Comparison of ENCODE assay signal across 1 cellular context in the genomic region with DNA sequence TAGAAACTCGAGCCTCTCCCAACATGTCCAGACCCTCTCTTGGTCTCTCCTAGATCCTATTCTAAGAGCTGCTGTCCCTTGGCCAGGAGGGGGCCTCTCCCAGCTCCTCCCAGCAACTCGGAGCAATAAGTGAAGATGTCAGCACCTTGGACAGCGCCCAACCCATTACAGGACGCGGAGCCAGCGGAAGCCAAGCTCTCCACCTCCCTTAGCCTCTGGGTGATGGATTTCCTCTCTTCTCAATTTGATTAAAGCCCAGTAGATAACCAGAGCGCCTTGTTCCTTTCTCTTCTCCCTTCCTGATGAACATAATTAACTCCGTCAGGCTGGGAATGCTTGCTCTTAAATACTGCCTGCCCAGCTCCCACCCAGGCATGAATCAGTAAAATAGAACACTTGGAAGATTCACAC.
TF ChIP-seq lines count a peak whose summit lies in the region.

No MANE protein-coding gene starts in this region.

TF ChIP-seq in HepG2, 621 proteins besides CTCF, POLR2A, EP300 and RAD21 (continued from another document and continues in another):
- TF ChIP-seq, protein P1, sequence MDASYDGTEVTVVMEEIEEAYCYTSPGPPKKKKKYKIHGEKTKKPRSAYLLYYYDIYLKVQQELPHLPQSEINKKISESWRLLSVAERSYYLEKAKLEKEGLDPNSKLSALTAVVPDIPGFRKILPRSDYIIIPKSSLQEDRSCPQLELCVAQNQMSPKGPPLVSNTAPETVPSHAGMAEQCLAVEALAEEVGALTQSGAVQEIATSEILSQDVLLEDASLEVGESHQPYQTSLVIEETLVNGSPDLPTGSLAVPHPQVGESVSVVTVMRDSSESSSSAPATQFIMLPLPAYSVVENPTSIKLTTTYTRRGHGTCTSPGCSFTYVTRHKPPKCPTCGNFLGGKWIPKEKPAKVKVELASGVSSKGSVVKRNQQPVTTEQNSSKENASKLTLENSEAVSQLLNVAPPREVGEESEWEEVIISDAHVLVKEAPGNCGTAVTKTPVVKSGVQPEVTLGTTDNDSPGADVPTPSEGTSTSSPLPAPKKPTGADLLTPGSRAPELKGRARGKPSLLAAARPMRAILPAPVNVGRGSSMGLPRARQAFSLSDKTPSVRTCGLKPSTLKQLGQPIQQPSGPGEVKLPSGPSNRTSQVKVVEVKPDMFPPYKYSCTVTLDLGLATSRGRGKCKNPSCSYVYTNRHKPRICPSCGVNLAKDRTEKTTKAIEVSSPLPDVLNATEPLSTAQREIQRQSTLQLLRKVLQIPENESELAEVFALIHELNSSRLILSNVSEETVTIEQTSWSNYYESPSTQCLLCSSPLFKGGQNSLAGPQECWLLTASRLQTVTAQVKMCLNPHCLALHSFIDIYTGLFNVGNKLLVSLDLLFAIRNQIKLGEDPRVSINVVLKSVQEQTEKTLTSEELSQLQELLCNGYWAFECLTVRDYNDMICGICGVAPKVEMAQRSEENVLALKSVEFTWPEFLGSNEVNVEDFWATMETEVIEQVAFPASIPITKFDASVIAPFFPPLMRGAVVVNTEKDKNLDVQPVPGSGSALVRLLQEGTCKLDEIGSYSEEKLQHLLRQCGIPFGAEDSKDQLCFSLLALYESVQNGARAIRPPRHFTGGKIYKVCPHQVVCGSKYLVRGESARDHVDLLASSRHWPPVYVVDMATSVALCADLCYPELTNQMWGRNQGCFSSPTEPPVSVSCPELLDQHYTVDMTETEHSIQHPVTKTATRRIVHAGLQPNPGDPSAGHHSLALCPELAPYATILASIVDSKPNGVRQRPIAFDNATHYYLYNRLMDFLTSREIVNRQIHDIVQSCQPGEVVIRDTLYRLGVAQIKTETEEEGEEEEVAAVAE (CRISPR knock-in tag; IDR thresholded peaks at IDR 0.05; ENCODE audit: borderline replicate concordance) = peak; percentile 94
- TF ChIP-seq ZNF747 (CRISPR knock-in tag; IDR thresholded peaks at IDR 0.05; ENCODE audit: borderline replicate concordance) (no peak), ZNF598 (CRISPR knock-in tag; IDR thresholded peaks at IDR 0.05; ENCODE audit: borderline replicate concordance) (0 out of 2 replicates have a peak, but pooled peaks have one; percentile 44), RBAK (CRISPR knock-in tag; IDR thresholded peaks at IDR 0.05) (no peak), ZMAT3 (CRISPR knock-in tag; conservative IDR thresholded peaks at IDR 0.05) (peak; percentile 93), TCF12 (IDR thresholded peaks at IDR 0.05) (no peak), TCF12 (CRISPR knock-in tag; IDR thresholded peaks at IDR 0.05) (no peak), CC2D1A (CRISPR knock-in tag; IDR thresholded peaks at IDR 0.05) (peak; percentile 89; the same call in 1 of the 2 replicates), SRSF9 (IDR thresholded peaks at IDR 0.05; ENCODE audit: borderline replicate concordance, insufficient read depth, low read depth, low read length, poor library complexity, severe bottlenecking) (no peak), HMGA1 (CRISPR knock-in tag; conservative IDR thresholded peaks at IDR 0.05) (no peak), RBM39 (IDR thresholded peaks at IDR 0.05; ENCODE audit: low read depth, low read length, poor library complexity, severe bottlenecking) (no peak), XBP1 (CRISPR knock-in tag; IDR thresholded peaks at IDR 0.05) (peak; percentile 83; the same call in 1 of the 2 replicates), ZSCAN29 (CRISPR knock-in tag; conservative IDR thresholded peaks at IDR 0.05) (no peak), ARID2 (CRISPR knock-in tag; IDR thresholded peaks at IDR 0.05; ENCODE audit: borderline replicate concordance) (0 out of 2 replicates have a peak, but pooled peaks have one; percentile 26), HMG20B (CRISPR knock-in tag; conservative IDR thresholded peaks at IDR 0.05) (peak; percentile 90), RAD51 (IDR thresholded peaks at IDR 0.05; ENCODE audit: borderline replicate concordance) (no peak), NFYB (CRISPR knock-in tag; IDR thresholded peaks at IDR 0.05) (0 out of 2 replicates have a peak, but pooled peaks have one; percentile 31), DR1 (CRISPR knock-in tag; IDR thresholded peaks at IDR 0.05) (no peak), AGO2 (optimal IDR thresholded peaks at IDR 0.05; ENCODE audit: low read depth, low read length) (no peak), ZNF101 (CRISPR knock-in tag; IDR thresholded peaks at IDR 0.05; ENCODE audit: borderline replicate concordance, low read depth) (no peak), KDM5A (IDR thresholded peaks at IDR 0.05; ENCODE audit: borderline replicate concordance, low read length) (no peak), MIXL1 (CRISPR knock-in tag; IDR thresholded peaks at IDR 0.05) (peak; percentile 99)
- TF ChIP-seq, protein P2, sequence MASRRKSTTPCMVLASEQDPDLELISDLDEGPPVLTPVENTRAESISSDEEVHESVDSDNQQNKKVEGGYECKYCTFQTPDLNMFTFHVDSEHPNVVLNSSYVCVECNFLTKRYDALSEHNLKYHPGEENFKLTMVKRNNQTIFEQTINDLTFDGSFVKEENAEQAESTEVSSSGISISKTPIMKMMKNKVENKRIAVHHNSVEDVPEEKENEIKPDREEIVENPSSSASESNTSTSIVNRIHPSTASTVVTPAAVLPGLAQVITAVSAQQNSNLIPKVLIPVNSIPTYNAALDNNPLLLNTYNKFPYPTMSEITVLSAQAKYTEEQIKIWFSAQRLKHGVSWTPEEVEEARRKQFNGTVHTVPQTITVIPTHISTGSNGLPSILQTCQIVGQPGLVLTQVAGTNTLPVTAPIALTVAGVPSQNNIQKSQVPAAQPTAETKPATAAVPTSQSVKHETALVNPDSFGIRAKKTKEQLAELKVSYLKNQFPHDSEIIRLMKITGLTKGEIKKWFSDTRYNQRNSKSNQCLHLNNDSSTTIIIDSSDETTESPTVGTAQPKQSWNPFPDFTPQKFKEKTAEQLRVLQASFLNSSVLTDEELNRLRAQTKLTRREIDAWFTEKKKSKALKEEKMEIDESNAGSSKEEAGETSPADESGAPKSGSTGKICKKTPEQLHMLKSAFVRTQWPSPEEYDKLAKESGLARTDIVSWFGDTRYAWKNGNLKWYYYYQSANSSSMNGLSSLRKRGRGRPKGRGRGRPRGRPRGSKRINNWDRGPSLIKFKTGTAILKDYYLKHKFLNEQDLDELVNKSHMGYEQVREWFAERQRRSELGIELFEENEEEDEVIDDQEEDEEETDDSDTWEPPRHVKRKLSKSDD (CRISPR knock-in tag; IDR thresholded peaks at IDR 0.05; ENCODE audit: low read depth) = peak; percentile 80
- TF ChIP-seq, protein P3, sequence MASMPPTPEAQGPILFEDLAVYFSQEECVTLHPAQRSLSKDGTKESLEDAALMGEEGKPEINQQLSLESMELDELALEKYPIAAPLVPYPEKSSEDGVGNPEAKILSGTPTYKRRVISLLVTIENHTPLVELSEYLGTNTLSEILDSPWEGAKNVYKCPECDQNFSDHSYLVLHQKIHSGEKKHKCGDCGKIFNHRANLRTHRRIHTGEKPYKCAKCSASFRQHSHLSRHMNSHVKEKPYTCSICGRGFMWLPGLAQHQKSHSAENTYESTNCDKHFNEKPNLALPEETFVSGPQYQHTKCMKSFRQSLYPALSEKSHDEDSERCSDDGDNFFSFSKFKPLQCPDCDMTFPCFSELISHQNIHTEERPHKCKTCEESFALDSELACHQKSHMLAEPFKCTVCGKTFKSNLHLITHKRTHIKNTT (CRISPR knock-in tag; IDR thresholded peaks at IDR 0.05) = no peak
- TF ChIP-seq, protein P4, sequence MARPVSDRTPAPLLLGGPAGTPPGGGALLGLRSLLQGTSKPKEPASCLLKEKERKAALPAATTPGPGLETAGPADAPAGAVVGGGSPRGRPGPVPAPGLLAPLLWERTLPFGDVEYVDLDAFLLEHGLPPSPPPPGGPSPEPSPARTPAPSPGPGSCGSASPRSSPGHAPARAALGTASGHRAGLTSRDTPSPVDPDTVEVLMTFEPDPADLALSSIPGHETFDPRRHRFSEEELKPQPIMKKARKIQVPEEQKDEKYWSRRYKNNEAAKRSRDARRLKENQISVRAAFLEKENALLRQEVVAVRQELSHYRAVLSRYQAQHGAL (CRISPR knock-in tag; IDR thresholded peaks at IDR 0.05; ENCODE audit: not compliant biosample characterization) = peak; percentile 80
- TF ChIP-seq, protein P5, sequence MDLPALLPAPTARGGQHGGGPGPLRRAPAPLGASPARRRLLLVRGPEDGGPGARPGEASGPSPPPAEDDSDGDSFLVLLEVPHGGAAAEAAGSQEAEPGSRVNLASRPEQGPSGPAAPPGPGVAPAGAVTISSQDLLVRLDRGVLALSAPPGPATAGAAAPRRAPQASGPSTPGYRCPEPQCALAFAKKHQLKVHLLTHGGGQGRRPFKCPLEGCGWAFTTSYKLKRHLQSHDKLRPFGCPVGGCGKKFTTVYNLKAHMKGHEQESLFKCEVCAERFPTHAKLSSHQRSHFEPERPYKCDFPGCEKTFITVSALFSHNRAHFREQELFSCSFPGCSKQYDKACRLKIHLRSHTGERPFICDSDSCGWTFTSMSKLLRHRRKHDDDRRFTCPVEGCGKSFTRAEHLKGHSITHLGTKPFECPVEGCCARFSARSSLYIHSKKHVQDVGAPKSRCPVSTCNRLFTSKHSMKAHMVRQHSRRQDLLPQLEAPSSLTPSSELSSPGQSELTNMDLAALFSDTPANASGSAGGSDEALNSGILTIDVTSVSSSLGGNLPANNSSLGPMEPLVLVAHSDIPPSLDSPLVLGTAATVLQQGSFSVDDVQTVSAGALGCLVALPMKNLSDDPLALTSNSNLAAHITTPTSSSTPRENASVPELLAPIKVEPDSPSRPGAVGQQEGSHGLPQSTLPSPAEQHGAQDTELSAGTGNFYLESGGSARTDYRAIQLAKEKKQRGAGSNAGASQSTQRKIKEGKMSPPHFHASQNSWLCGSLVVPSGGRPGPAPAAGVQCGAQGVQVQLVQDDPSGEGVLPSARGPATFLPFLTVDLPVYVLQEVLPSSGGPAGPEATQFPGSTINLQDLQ (CRISPR knock-in tag; IDR thresholded peaks at IDR 0.05) = 0 out of 2 replicates have a peak, but pooled peaks have one; percentile 34
- TF ChIP-seq, protein P6, sequence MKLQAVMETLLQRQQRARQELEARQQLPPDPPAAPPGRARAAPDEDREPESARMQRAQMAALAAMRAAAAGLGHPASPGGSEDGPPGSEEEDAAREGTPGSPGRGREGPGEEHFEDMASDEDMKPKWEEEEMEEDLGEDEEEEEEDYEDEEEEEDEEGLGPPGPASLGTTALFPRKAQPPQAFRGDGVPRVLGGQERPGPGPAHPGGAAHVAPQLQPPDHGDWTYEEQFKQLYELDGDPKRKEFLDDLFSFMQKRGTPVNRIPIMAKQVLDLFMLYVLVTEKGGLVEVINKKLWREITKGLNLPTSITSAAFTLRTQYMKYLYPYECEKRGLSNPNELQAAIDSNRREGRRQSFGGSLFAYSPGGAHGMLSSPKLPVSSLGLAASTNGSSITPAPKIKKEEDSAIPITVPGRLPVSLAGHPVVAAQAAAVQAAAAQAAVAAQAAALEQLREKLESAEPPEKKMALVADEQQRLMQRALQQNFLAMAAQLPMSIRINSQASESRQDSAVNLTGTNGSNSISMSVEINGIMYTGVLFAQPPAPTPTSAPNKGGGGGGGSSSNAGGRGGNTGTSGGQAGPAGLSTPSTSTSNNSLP (IDR thresholded peaks at IDR 0.05; ENCODE audit: low read depth, low read length) = no peak
- TF ChIP-seq, protein P7, sequence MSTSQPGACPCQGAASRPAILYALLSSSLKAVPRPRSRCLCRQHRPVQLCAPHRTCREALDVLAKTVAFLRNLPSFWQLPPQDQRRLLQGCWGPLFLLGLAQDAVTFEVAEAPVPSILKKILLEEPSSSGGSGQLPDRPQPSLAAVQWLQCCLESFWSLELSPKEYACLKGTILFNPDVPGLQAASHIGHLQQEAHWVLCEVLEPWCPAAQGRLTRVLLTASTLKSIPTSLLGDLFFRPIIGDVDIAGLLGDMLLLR (CRISPR knock-in tag; IDR thresholded peaks at IDR 0.05) = peak; percentile 79; the same call in 1 of the 2 replicates
- TF ChIP-seq, protein P8, sequence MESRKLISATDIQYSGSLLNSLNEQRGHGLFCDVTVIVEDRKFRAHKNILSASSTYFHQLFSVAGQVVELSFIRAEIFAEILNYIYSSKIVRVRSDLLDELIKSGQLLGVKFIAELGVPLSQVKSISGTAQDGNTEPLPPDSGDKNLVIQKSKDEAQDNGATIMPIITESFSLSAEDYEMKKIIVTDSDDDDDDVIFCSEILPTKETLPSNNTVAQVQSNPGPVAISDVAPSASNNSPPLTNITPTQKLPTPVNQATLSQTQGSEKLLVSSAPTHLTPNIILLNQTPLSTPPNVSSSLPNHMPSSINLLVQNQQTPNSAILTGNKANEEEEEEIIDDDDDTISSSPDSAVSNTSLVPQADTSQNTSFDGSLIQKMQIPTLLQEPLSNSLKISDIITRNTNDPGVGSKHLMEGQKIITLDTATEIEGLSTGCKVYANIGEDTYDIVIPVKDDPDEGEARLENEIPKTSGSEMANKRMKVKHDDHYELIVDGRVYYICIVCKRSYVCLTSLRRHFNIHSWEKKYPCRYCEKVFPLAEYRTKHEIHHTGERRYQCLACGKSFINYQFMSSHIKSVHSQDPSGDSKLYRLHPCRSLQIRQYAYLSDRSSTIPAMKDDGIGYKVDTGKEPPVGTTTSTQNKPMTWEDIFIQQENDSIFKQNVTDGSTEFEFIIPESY (CRISPR knock-in tag; IDR thresholded peaks at IDR 0.05) = peak; percentile 38; the same call in 1 of the 2 replicates
- TF ChIP-seq, protein P9, sequence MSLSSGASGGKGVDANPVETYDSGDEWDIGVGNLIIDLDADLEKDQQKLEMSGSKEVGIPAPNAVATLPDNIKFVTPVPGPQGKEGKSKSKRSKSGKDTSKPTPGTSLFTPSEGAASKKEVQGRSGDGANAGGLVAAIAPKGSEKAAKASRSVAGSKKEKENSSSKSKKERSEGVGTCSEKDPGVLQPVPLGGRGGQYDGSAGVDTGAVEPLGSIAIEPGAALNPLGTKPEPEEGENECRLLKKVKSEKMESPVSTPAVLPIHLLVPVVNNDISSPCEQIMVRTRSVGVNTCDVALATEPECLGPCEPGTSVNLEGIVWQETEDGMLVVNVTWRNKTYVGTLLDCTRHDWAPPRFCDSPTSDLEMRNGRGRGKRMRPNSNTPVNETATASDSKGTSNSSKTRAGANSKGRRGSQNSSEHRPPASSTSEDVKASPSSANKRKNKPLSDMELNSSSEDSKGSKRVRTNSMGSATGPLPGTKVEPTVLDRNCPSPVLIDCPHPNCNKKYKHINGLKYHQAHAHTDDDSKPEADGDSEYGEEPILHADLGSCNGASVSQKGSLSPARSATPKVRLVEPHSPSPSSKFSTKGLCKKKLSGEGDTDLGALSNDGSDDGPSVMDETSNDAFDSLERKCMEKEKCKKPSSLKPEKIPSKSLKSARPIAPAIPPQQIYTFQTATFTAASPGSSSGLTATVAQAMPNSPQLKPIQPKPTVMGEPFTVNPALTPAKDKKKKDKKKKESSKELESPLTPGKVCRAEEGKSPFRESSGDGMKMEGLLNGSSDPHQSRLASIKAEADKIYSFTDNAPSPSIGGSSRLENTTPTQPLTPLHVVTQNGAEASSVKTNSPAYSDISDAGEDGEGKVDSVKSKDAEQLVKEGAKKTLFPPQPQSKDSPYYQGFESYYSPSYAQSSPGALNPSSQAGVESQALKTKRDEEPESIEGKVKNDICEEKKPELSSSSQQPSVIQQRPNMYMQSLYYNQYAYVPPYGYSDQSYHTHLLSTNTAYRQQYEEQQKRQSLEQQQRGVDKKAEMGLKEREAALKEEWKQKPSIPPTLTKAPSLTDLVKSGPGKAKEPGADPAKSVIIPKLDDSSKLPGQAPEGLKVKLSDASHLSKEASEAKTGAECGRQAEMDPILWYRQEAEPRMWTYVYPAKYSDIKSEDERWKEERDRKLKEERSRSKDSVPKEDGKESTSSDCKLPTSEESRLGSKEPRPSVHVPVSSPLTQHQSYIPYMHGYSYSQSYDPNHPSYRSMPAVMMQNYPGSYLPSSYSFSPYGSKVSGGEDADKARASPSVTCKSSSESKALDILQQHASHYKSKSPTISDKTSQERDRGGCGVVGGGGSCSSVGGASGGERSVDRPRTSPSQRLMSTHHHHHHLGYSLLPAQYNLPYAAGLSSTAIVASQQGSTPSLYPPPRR (CRISPR knock-in tag; IDR thresholded peaks at IDR 0.05; ENCODE audit: borderline replicate concordance) = no peak
